19 cellular contexts compared by ENCODE assay signal in genomic region chr1:89759036-89759435, GRCh38.
A peak's percentile ranks its signal among the peaks of the same experiment; 100 is the strongest.
DNase-seq lines count a peak whose midpoint lies in the region; ATAC-seq lines count a peak whose summit lies in the region.
"Had no signal": no experiment of that assay in that cellular context is flagged by ENCODE, and none has a peak within 500 bp of the region (broad histone marks: within the 10 kb centered on the region; RNA-seq: fewer than 3 reads in every experiment).

No MANE protein-coding gene starts in this region.

- CTCF ChIA-PET in activated CD4-positive, alpha-beta memory T cell treated with anti-CD3 and anti-CD28 coated beads, Interleukin-2, amount 10 ng/mL, durations not matched to agents 7 days and 5 days (lab: Charles Lee): interaction anchor here (0.9 to 10.0 kb wide), 7 partner anchors 39 to 169 kb away, joined by 3 to 174 read pairs (median 3); partner anchors contain the start of gene LRRC8C
- CTCF ChIA-PET in activated CD4-positive, alpha-beta memory T cell treated with anti-CD3 and anti-CD28 coated beads for 36 hours (lab: Charles Lee): interaction anchor here (0.8 to 2.2 kb wide), 5 partner anchors 34 to 275 kb away, joined by 3 to 8 read pairs (median 3); no protein-coding TSS in a partner anchor

- H3K18ac ChIP-seq in mesenchymal stem cell (ENCODE audit: low read depth in 1 of 2, low read length in 2 of 2): no peak overlapping the region

- H3K23ac ChIP-seq in mesenchymal stem cell (ENCODE audit: low read length in 2 of 2): no peak overlapping the region

- H4K91ac ChIP-seq in mesenchymal stem cell (ENCODE audit: low read length): no peak overlapping the region

- H2BK120ac ChIP-seq in mesenchymal stem cell (ENCODE audit: low read depth, low read length): no peak overlapping the region

- no peaks in the 10 kb centered on the region for H3K9me3 ChIP-seq in mesenchymal stem cell (ENCODE audit: control insufficient read depth, low read length)
- H3K9me3 ChIP-seq: adrenal gland, Caco-2 had no signal

- no peaks in the 10 kb centered on the region for H3K9me3 Mint-ChIP-seq in activated CD4-positive, alpha-beta memory T cell treated with anti-CD3 and anti-CD28 coated beads, Interleukin-2, amount 10 ng/mL, durations not matched to agents 7 days and 5 days
- H3K9me3 Mint-ChIP-seq in activated CD4-positive, alpha-beta memory T cell treated with anti-CD3 and anti-CD28 coated beads for 36 hours: no peaks in the 10 kb centered on the region
- no peaks in the 10 kb centered on the region for H3K9me3 Mint-ChIP-seq in activated T-helper 1 cell treated with anti-CD3 and anti-CD28 coated beads, Interleukin-12 subunit alpha, Interleukin-12 subunit beta, Interleukin-2, Interleukin-4 antibody, amounts not matched to agents 30 ng/mL and 10 ng/mL and 1 ng/mL, durations not matched to agents 14 hours and 24 hours and 36 hours
- H3K9me3 Mint-ChIP-seq: nephron, WTC11 had no signal

- H3K27me3 ChIP-seq in mesenchymal stem cell (ENCODE audit: control insufficient read depth in 1 of 2, insufficient read depth in 1 of 2, low read length in 2 of 2): peaks cover 0 to 13% of the 10 kb centered on the region in 2 experiments
- H3K27me3 ChIP-seq: adrenal gland, foreskin keratinocyte had no signal

- no peaks in the 10 kb centered on the region for H3K27me3 Mint-ChIP-seq in activated CD4-positive, alpha-beta memory T cell treated with anti-CD3 and anti-CD28 coated beads, Interleukin-2, amount 10 ng/mL, durations not matched to agents 7 days and 5 days
- no peaks in the 10 kb centered on the region for H3K27me3 Mint-ChIP-seq in activated CD4-positive, alpha-beta memory T cell treated with anti-CD3 and anti-CD28 coated beads for 36 hours
- H3K27me3 Mint-ChIP-seq in activated T-helper 1 cell treated with anti-CD3 and anti-CD28 coated beads, Interleukin-12 subunit alpha, Interleukin-12 subunit beta, Interleukin-2, Interleukin-4 antibody, amounts not matched to agents 30 ng/mL and 10 ng/mL and 1 ng/mL, durations not matched to agents 14 hours and 24 hours and 36 hours (ENCODE audit: insufficient read depth): no peaks in the 10 kb centered on the region

- no peak overlapping the region for H3K4me2 ChIP-seq in mesenchymal stem cell (ENCODE audit: low read length, poor library complexity, severe bottlenecking)

- H3K4ac ChIP-seq in mesenchymal stem cell (ENCODE audit: low read depth in 1 of 2, low read length in 2 of 2): no peak overlapping the region

- no peaks in the 10 kb centered on the region for H3K79me1 ChIP-seq in mesenchymal stem cell (replicated peaks; ENCODE audit: low read length, poor library complexity, severe bottlenecking)

- H3K9ac ChIP-seq in mesenchymal stem cell (ENCODE audit: low read length): no peak overlapping the region

- peaks cover 96% of the 10 kb centered on the region for H3K4me1 Mint-ChIP-seq in activated CD4-positive, alpha-beta memory T cell treated with anti-CD3 and anti-CD28 coated beads, Interleukin-2, amount 10 ng/mL, durations not matched to agents 7 days and 5 days
- peaks cover 82% of the 10 kb centered on the region for H3K4me1 Mint-ChIP-seq in activated CD4-positive, alpha-beta memory T cell treated with anti-CD3 and anti-CD28 coated beads for 36 hours (ENCODE audit: low read depth)
- peaks cover 98% of the 10 kb centered on the region for H3K4me1 Mint-ChIP-seq in activated T-helper 1 cell treated with anti-CD3 and anti-CD28 coated beads, Interleukin-12 subunit alpha, Interleukin-12 subunit beta, Interleukin-2, Interleukin-4 antibody, amounts not matched to agents 30 ng/mL and 10 ng/mL and 1 ng/mL, durations not matched to agents 14 hours and 24 hours and 36 hours (ENCODE audit: low read depth)

- H3K36me3 ChIP-seq in mesenchymal stem cell (ENCODE audit: control insufficient read depth in 1 of 2, insufficient read depth in 2 of 2, low read depth in 1 of 2, low read length in 2 of 2): no peaks in the 10 kb centered on the region
- H3K36me3 ChIP-seq: adrenal gland had no signal

- no peak overlapping the region for H3K4me3 ChIP-seq in mesenchymal stem cell (ENCODE audit: insufficient read depth in 1 of 2, low read depth in 1 of 2, low read length in 2 of 2)
- H3K4me3 ChIP-seq: adrenal gland, GM12878 had no signal

- WGBS in mesenchymal stem cell: 100% methylated on average over 1 of the region's 2 CpGs

- peak overlapping the region; percentile 30 for H4K8ac ChIP-seq in mesenchymal stem cell (ENCODE audit: low read length)

- H3K27ac Mint-ChIP-seq in activated CD4-positive, alpha-beta memory T cell treated with anti-CD3 and anti-CD28 coated beads, Interleukin-2, amount 10 ng/mL, durations not matched to agents 7 days and 5 days: peak overlapping the region; percentile 50
- no peak overlapping the region for H3K27ac Mint-ChIP-seq in activated CD4-positive, alpha-beta memory T cell treated with anti-CD3 and anti-CD28 coated beads for 36 hours
- peak overlapping the region; percentile 69 for H3K27ac Mint-ChIP-seq in activated T-helper 1 cell treated with anti-CD3 and anti-CD28 coated beads, Interleukin-12 subunit alpha, Interleukin-12 subunit beta, Interleukin-2, Interleukin-4 antibody, amounts not matched to agents 30 ng/mL and 10 ng/mL and 1 ng/mL, durations not matched to agents 14 hours and 24 hours and 36 hours
- H3K27ac Mint-ChIP-seq: WTC11 had no signal

- H2BK15ac ChIP-seq in mesenchymal stem cell (ENCODE audit: low read depth, poor library complexity, severe bottlenecking): no peak overlapping the region

- no peak overlapping the region for H3K4me3 Mint-ChIP-seq in activated CD4-positive, alpha-beta memory T cell treated with anti-CD3 and anti-CD28 coated beads, Interleukin-2, amount 10 ng/mL, durations not matched to agents 7 days and 5 days
- H3K4me3 Mint-ChIP-seq in activated CD4-positive, alpha-beta memory T cell treated with anti-CD3 and anti-CD28 coated beads for 36 hours: no peak overlapping the region
- peak overlapping the region; percentile 37 for H3K4me3 Mint-ChIP-seq in activated T-helper 1 cell treated with anti-CD3 and anti-CD28 coated beads, Interleukin-12 subunit alpha, Interleukin-12 subunit beta, Interleukin-2, Interleukin-4 antibody, amounts not matched to agents 30 ng/mL and 10 ng/mL and 1 ng/mL, durations not matched to agents 14 hours and 24 hours and 36 hours
- H3K4me3 Mint-ChIP-seq: nephron, WTC11 had no signal

- H3K36me3 Mint-ChIP-seq in activated CD4-positive, alpha-beta memory T cell treated with anti-CD3 and anti-CD28 coated beads, Interleukin-2, amount 10 ng/mL, durations not matched to agents 7 days and 5 days (ENCODE audit: low read depth): peaks cover 15% of the 10 kb centered on the region
- H3K36me3 Mint-ChIP-seq in activated CD4-positive, alpha-beta memory T cell treated with anti-CD3 and anti-CD28 coated beads for 36 hours: no peaks in the 10 kb centered on the region
- peaks cover 20% of the 10 kb centered on the region for H3K36me3 Mint-ChIP-seq in activated T-helper 1 cell treated with anti-CD3 and anti-CD28 coated beads, Interleukin-12 subunit alpha, Interleukin-12 subunit beta, Interleukin-2, Interleukin-4 antibody, amounts not matched to agents 30 ng/mL and 10 ng/mL and 1 ng/mL, durations not matched to agents 14 hours and 24 hours and 36 hours (ENCODE audit: low read depth)
- H3K36me3 Mint-ChIP-seq: WTC11 had no signal

- POLR2A ChIA-PET in activated CD4-positive, alpha-beta memory T cell treated with anti-CD3 and anti-CD28 coated beads, Interleukin-2, amount 10 ng/mL, durations not matched to agents 7 days and 5 days (lab: Charles Lee): interaction anchor here (0.9 to 5.5 kb wide), 7 partner anchors 18 to 155 kb away, joined by 3 to 96 read pairs (median 28); partner anchors contain the start of gene LRRC8C
- POLR2A ChIA-PET in activated CD4-positive, alpha-beta memory T cell treated with anti-CD3 and anti-CD28 coated beads for 36 hours (lab: Charles Lee): interaction anchor here (0.9 kb wide), 1 partner anchor 126 kb away, joined by 3 read pairs; the partner anchor contains the start of gene LRRC8C

- H3K27ac ChIP-seq in mesenchymal stem cell (ENCODE audit: low read length, poor library complexity, severe bottlenecking): no peak overlapping the region
- H3K27ac ChIP-seq: foreskin keratinocyte, RWPE1 had no signal

- intact Hi-C loops in activated CD4-positive, alpha-beta memory T cell treated with anti-CD3 and anti-CD28 coated beads for 36 hours (cut with micrococcal nuclease): no loop called here
- intact Hi-C loops in activated T-helper 1 cell treated with anti-CD3 and anti-CD28 coated beads, Interleukin-12 subunit alpha, Interleukin-12 subunit beta, Interleukin-2, Interleukin-4 antibody, amounts not matched to agents 30 ng/mL and 10 ng/mL and 1 ng/mL, durations not matched to agents 14 hours and 24 hours and 36 hours (cut with micrococcal nuclease): no loop called here

- no peak for ATAC-seq in GM19455 (IDR thresholded peaks at IDR 0.05; ENCODE audit: unreplicated experiment)
- ATAC-seq: foreskin keratinocyte, GM12878, WTC11 had no signal

- no peak overlapping the region for H2BK5ac ChIP-seq in mesenchymal stem cell (ENCODE audit: low read depth, low read length, poor library complexity, severe bottlenecking)

- peaks cover 7% of the 10 kb centered on the region for H3K4me1 ChIP-seq in mesenchymal stem cell (ENCODE audit: control insufficient read depth, insufficient read depth, low read depth, low read length)
- H3K4me1 ChIP-seq: Caco-2 had no signal

- H2AK5ac ChIP-seq in mesenchymal stem cell (ENCODE audit: low read length, severe bottlenecking): no peak overlapping the region

- no peak overlapping the region for H3K14ac ChIP-seq in mesenchymal stem cell (ENCODE audit: low read length in 2 of 2)

- DNase-seq in activated CD4-positive, alpha-beta memory T cell treated with anti-CD3 and anti-CD28 coated beads, Interleukin-2, amount 10 ng/mL, durations not matched to agents 7 days and 5 days: no peak
- DNase-seq in activated CD4-positive, alpha-beta memory T cell treated with anti-CD3 and anti-CD28 coated beads for 36 hours: no peak
- DNase-seq in GM03348 (ENCODE audit: low spot score) (peak; percentile 37), mesenchymal stem cell (no peak), AG08395 (ENCODE audit: low spot score) (no peak)
- DNase-seq in activated T-helper 1 cell treated with anti-CD3 and anti-CD28 coated beads, Interleukin-12 subunit alpha, Interleukin-12 subunit beta, Interleukin-2, Interleukin-4 antibody, amounts not matched to agents 30 ng/mL and 10 ng/mL and 1 ng/mL, durations not matched to agents 14 hours and 24 hours and 36 hours (ENCODE audit: low spot score): no peak
- DNase-seq in stimulated activated naive CD4-positive, alpha-beta T cell (lab: John Stamatoyannopoulos, UW): no peak
- DNase-seq: adrenal gland, Caco-2, caudate nucleus, foreskin keratinocyte, NCI-H1105, NCI-H2171 treated with DMSO at 0.1 percent for 48 hours, NCI-H82 had no signal

- H2AFZ ChIP-seq in mesenchymal stem cell (ENCODE audit: low read depth, low read length): no peak overlapping the region

- H2BK12ac ChIP-seq in mesenchymal stem cell (ENCODE audit: low read length in 2 of 2): no peak overlapping the region
